Comparison of ENCODE assay signal across 1 cellular context in the genomic region with DNA sequence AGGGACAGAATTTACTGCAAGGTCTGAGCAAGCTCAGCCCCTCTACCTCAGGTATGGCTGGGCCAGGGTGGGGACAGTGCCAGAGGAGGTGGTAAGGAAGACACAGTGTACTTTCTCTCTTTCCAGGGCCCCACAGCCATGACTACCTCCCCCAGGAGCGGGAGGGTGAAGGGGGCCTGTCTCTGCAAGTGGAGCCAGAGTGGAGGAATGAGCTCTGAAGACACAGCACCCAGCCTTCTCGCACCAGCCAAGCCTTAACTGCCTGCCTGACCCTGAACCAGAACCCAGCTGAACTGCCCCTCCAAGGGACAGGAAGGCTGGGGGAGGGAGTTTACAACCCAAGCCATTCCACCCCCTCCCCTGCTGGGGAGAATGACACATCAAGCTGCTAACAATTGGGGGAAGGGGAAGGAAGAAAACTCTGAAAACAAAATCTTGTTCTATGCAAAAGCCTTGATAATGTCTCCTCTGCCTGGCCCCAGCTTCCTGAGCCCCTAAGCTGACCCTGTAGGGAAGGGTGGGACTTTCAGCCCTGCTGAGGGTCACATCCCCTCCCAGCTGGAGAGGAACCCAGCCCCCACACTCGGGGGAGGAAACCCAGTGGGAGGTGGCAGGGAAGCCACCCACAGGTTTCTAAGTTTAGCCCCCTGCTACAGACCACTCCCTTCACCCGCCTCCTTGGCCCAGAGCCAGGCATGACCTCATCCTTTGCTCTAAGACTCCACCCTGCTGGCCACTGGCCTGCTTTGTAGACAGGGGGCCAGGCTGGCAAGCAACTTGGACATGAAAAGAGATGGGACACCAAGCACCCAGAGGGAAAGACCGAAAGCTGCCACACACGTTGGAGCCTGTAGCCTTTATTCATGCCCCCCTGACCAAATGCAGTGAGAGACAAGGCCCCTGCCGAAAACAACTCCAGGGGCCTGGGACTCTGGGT.
TF ChIP-seq lines count a peak whose summit lies in the region.

No MANE protein-coding gene starts in this region.

TF ChIP-seq in K562, 482 proteins besides CTCF, POLR2A, EP300 and RAD21 (continued from another document and continues in another):
- TF ChIP-seq, protein P1, sequence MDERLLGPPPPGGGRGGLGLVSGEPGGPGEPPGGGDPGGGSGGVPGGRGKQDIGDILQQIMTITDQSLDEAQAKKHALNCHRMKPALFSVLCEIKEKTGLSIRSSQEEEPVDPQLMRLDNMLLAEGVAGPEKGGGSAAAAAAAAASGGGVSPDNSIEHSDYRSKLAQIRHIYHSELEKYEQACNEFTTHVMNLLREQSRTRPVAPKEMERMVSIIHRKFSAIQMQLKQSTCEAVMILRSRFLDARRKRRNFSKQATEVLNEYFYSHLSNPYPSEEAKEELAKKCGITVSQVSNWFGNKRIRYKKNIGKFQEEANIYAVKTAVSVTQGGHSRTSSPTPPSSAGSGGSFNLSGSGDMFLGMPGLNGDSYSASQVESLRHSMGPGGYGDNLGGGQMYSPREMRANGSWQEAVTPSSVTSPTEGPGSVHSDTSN (CRISPR knock-in tag; IDR thresholded peaks at IDR 0.05; ENCODE audit: low read depth): no peak
- TF ChIP-seq, protein P1 (tag; conservative IDR thresholded peaks at IDR 0.05; ENCODE audit: low read depth): peak; percentile 58; the same call in 1 of the 2 replicates
- TF ChIP-seq ZNF511 (CRISPR knock-in tag; IDR thresholded peaks at IDR 0.05): no peak; the same call in 1 of the 2 replicates
- no peak for TF ChIP-seq ID3 (CRISPR knock-in tag; IDR thresholded peaks at IDR 0.05)
- TF ChIP-seq ID3 (tag; IDR thresholded peaks at IDR 0.05): peak; percentile 41
- peak; percentile 59 for TF ChIP-seq NUFIP1 (IDR thresholded peaks at IDR 0.05; ENCODE audit: partially characterized antibody)
- TF ChIP-seq MAFF (IDR thresholded peaks at IDR 0.05; ENCODE audit: low read length): peak; percentile 62
- no peak for TF ChIP-seq ZNF282 (CRISPR knock-in tag; IDR thresholded peaks at IDR 0.05)
- no peak; the same call in 1 of the 2 replicates for TF ChIP-seq MECOM (CRISPR knock-in tag; IDR thresholded peaks at IDR 0.05)
- TF ChIP-seq, protein P2, sequence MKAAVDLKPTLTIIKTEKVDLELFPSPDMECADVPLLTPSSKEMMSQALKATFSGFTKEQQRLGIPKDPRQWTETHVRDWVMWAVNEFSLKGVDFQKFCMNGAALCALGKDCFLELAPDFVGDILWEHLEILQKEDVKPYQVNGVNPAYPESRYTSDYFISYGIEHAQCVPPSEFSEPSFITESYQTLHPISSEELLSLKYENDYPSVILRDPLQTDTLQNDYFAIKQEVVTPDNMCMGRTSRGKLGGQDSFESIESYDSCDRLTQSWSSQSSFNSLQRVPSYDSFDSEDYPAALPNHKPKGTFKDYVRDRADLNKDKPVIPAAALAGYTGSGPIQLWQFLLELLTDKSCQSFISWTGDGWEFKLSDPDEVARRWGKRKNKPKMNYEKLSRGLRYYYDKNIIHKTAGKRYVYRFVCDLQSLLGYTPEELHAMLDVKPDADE (conservative IDR thresholded peaks at IDR 0.05; ENCODE audit: control insufficient read depth, low read depth, low read length): no peak; the same call in 1 of the 2 replicates
- TF ChIP-seq EP400 (IDR thresholded peaks at IDR 0.05): peak; percentile 93
- no peak for TF ChIP-seq SNRNP70 (optimal IDR thresholded peaks at IDR 0.05; ENCODE audit: low read depth, low read length)
- no peak for TF ChIP-seq SMARCA5 (IDR thresholded peaks at IDR 0.05)
- TF ChIP-seq ZEB2 (IDR thresholded peaks at IDR 0.05): peak; percentile 81; the same call in 1 of the 2 replicates
- TF ChIP-seq PATZ1 (CRISPR knock-in tag; IDR thresholded peaks at IDR 0.05; ENCODE audit: borderline replicate concordance): peak; percentile 86; the same call in 1 of the 2 replicates
- no peak for TF ChIP-seq DNMT1 (IDR thresholded peaks at IDR 0.05)
- TF ChIP-seq TRIM24 (IDR thresholded peaks at IDR 0.05): peak; percentile 86 to 93
- 0 out of 2 replicates have a peak, but pooled peaks have one; percentile 26 for TF ChIP-seq ZFPM2 (CRISPR knock-in tag; IDR thresholded peaks at IDR 0.05)
- no peak for TF ChIP-seq NR1H2 (CRISPR knock-in tag; IDR thresholded peaks at IDR 0.05)
- TF ChIP-seq MCM7 (IDR thresholded peaks at IDR 0.05): no peak
- TF ChIP-seq DIDO1 (tag; IDR thresholded peaks at IDR 0.05; ENCODE audit: low read depth): no peak
- TF ChIP-seq ZNF3 (CRISPR knock-in tag; IDR thresholded peaks at IDR 0.05): no peak
- peak; percentile 71 for TF ChIP-seq ZNF584 (CRISPR knock-in tag; IDR thresholded peaks at IDR 0.05; ENCODE audit: low read depth)
- TF ChIP-seq CBX1 (IDR thresholded peaks at IDR 0.05; ENCODE audit: low read depth): no peak; the same call in 1 of the 2 replicates
- peak; percentile 51; the same call in 1 of the 2 replicates for TF ChIP-seq ZNF324 (CRISPR knock-in tag; IDR thresholded peaks at IDR 0.05)
- no peak for TF ChIP-seq HDAC6 (IDR thresholded peaks at IDR 0.05; ENCODE audit: low read depth, low read length)
- TF ChIP-seq ZNF197 (CRISPR knock-in tag; IDR thresholded peaks at IDR 0.05; ENCODE audit: low read depth): no peak; the same call in 1 of the 2 replicates
- no peak for TF ChIP-seq ZNF174 (CRISPR knock-in tag; IDR thresholded peaks at IDR 0.05)
- peak; percentile 95 for TF ChIP-seq NCOR1 (IDR thresholded peaks at IDR 0.05)
- peak; percentile 92 for TF ChIP-seq SMARCC2 (IDR thresholded peaks at IDR 0.05; ENCODE audit: low read depth)
- TF ChIP-seq RBM22 (IDR thresholded peaks at IDR 0.05; ENCODE audit: low read depth, low read length, poor library complexity, severe bottlenecking): no peak
- no peak; the same call in 1 of the 2 replicates for TF ChIP-seq THRAP3 (IDR thresholded peaks at IDR 0.05; ENCODE audit: borderline replicate concordance)
- no peak for TF ChIP-seq TAF7 (tag; IDR thresholded peaks at IDR 0.05)
- peak; percentile 26 for TF ChIP-seq ZFP36 (IDR thresholded peaks at IDR 0.05; ENCODE audit: low read depth, low read length, partially characterized antibody)
- TF ChIP-seq, protein P3, sequence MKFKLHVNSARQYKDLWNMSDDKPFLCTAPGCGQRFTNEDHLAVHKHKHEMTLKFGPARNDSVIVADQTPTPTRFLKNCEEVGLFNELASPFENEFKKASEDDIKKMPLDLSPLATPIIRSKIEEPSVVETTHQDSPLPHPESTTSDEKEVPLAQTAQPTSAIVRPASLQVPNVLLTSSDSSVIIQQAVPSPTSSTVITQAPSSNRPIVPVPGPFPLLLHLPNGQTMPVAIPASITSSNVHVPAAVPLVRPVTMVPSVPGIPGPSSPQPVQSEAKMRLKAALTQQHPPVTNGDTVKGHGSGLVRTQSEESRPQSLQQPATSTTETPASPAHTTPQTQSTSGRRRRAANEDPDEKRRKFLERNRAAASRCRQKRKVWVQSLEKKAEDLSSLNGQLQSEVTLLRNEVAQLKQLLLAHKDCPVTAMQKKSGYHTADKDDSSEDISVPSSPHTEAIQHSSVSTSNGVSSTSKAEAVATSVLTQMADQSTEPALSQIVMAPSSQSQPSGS (CRISPR knock-in tag; IDR thresholded peaks at IDR 0.05): peak; percentile 93
- TF ChIP-seq BRD9 (IDR thresholded peaks at IDR 0.05; ENCODE audit: low read depth, partially characterized antibody): peak; percentile 94
- no peak for TF ChIP-seq PCBP1 (IDR thresholded peaks at IDR 0.05; ENCODE audit: low read depth, low read length, poor library complexity, severe bottlenecking)
- TF ChIP-seq SRSF7 (optimal IDR thresholded peaks at IDR 0.05; ENCODE audit: low read depth, low read length): no peak
- TF ChIP-seq, protein P4, sequence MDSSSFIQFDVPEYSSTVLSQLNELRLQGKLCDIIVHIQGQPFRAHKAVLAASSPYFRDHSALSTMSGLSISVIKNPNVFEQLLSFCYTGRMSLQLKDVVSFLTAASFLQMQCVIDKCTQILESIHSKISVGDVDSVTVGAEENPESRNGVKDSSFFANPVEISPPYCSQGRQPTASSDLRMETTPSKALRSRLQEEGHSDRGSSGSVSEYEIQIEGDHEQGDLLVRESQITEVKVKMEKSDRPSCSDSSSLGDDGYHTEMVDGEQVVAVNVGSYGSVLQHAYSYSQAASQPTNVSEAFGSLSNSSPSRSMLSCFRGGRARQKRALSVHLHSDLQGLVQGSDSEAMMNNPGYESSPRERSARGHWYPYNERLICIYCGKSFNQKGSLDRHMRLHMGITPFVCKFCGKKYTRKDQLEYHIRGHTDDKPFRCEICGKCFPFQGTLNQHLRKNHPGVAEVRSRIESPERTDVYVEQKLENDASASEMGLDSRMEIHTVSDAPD (CRISPR knock-in tag; IDR thresholded peaks at IDR 0.05): no peak
- TF ChIP-seq HMBOX1 (IDR thresholded peaks at IDR 0.05): 0 out of 2 replicates have a peak, but pooled peaks have one; percentile 49
- no peak for TF ChIP-seq SAFB2 (IDR thresholded peaks at IDR 0.05; ENCODE audit: borderline replicate concordance, low read depth, low read length, severe bottlenecking)
- TF ChIP-seq, protein P5, sequence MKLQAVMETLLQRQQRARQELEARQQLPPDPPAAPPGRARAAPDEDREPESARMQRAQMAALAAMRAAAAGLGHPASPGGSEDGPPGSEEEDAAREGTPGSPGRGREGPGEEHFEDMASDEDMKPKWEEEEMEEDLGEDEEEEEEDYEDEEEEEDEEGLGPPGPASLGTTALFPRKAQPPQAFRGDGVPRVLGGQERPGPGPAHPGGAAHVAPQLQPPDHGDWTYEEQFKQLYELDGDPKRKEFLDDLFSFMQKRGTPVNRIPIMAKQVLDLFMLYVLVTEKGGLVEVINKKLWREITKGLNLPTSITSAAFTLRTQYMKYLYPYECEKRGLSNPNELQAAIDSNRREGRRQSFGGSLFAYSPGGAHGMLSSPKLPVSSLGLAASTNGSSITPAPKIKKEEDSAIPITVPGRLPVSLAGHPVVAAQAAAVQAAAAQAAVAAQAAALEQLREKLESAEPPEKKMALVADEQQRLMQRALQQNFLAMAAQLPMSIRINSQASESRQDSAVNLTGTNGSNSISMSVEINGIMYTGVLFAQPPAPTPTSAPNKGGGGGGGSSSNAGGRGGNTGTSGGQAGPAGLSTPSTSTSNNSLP (IDR thresholded peaks at IDR 0.05; ENCODE audit: borderline replicate concordance, low read depth, low read length): peak; percentile 61; the same call in 1 of the 2 replicates
- TF ChIP-seq SMAD2 (IDR thresholded peaks at IDR 0.05; ENCODE audit: low read depth, low read length): no peak
